2 cellular contexts compared by ENCODE assay signal in the genomic region with DNA sequence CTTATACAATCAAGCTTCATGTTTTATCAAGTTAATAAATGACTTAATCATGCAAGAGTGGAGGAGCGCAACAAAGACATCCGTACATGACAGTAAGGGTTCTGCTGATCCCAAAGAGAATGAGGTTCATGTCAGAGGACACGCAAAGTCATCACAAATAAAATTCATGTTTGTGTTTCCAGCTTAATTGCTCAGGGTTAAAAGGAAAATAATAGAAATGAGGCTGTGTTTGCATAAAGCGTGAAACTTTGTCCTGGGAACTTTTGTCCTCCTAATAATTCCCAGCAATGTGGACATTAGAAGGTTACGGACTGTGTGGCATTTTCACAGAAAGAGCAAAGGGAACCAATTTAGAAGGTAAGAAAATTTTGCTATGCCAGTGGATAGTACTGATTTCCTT.
A peak's percentile ranks its signal among the peaks of the same experiment; 100 is the strongest.
TF ChIP-seq lines count a peak whose summit lies in the region.

No MANE protein-coding gene starts in this region.

TF ChIP-seq in liver, 16 proteins besides CTCF, POLR2A, EP300 and RAD21 (continued from another document):
- TF ChIP-seq, protein P1, sequence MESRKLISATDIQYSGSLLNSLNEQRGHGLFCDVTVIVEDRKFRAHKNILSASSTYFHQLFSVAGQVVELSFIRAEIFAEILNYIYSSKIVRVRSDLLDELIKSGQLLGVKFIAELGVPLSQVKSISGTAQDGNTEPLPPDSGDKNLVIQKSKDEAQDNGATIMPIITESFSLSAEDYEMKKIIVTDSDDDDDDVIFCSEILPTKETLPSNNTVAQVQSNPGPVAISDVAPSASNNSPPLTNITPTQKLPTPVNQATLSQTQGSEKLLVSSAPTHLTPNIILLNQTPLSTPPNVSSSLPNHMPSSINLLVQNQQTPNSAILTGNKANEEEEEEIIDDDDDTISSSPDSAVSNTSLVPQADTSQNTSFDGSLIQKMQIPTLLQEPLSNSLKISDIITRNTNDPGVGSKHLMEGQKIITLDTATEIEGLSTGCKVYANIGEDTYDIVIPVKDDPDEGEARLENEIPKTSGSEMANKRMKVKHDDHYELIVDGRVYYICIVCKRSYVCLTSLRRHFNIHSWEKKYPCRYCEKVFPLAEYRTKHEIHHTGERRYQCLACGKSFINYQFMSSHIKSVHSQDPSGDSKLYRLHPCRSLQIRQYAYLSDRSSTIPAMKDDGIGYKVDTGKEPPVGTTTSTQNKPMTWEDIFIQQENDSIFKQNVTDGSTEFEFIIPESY (IDR thresholded peaks at IDR 0.05), result peak; percentile 44
- TF ChIP-seq TAF1 (conservative IDR thresholded peaks at IDR 0.05) (peak; percentile 70), HNF4G (IDR thresholded peaks at IDR 0.05) (peak; percentile 68), SP1 (IDR thresholded peaks at IDR 0.05) (peak; percentile 96), RXRA (IDR thresholded peaks at IDR 0.05) (peak; percentile 93 to 95), EGR1 (IDR thresholded peaks at IDR 0.05; ENCODE audit: low read depth in 2 of 2) (peak; percentile 58 to 76), YY1 (IDR thresholded peaks at IDR 0.05) (peak; percentile 70), NR2F2 (IDR thresholded peaks at IDR 0.05) (no peak), HNF4A (conservative IDR thresholded peaks at IDR 0.05) (peak; percentile 90 to 91)
- TF ChIP-seq, protein P2, sequence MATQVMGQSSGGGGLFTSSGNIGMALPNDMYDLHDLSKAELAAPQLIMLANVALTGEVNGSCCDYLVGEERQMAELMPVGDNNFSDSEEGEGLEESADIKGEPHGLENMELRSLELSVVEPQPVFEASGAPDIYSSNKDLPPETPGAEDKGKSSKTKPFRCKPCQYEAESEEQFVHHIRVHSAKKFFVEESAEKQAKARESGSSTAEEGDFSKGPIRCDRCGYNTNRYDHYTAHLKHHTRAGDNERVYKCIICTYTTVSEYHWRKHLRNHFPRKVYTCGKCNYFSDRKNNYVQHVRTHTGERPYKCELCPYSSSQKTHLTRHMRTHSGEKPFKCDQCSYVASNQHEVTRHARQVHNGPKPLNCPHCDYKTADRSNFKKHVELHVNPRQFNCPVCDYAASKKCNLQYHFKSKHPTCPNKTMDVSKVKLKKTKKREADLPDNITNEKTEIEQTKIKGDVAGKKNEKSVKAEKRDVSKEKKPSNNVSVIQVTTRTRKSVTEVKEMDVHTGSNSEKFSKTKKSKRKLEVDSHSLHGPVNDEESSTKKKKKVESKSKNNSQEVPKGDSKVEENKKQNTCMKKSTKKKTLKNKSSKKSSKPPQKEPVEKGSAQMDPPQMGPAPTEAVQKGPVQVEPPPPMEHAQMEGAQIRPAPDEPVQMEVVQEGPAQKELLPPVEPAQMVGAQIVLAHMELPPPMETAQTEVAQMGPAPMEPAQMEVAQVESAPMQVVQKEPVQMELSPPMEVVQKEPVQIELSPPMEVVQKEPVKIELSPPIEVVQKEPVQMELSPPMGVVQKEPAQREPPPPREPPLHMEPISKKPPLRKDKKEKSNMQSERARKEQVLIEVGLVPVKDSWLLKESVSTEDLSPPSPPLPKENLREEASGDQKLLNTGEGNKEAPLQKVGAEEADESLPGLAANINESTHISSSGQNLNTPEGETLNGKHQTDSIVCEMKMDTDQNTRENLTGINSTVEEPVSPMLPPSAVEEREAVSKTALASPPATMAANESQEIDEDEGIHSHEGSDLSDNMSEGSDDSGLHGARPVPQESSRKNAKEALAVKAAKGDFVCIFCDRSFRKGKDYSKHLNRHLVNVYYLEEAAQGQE (IDR thresholded peaks at IDR 0.05), result peak; percentile 30
- TF ChIP-seq, protein P3, sequence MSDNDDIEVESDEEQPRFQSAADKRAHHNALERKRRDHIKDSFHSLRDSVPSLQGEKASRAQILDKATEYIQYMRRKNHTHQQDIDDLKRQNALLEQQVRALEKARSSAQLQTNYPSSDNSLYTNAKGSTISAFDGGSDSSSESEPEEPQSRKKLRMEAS (IDR thresholded peaks at IDR 0.05), result peak; percentile 78
- TF ChIP-seq, protein P4, sequence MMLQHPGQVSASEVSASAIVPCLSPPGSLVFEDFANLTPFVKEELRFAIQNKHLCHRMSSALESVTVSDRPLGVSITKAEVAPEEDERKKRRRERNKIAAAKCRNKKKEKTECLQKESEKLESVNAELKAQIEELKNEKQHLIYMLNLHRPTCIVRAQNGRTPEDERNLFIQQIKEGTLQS (IDR thresholded peaks at IDR 0.05), result peak; percentile 78

TF ChIP-seq in HepG2, 621 proteins besides CTCF, POLR2A, EP300 and RAD21 (continued from another document):
- TF ChIP-seq, protein P5, sequence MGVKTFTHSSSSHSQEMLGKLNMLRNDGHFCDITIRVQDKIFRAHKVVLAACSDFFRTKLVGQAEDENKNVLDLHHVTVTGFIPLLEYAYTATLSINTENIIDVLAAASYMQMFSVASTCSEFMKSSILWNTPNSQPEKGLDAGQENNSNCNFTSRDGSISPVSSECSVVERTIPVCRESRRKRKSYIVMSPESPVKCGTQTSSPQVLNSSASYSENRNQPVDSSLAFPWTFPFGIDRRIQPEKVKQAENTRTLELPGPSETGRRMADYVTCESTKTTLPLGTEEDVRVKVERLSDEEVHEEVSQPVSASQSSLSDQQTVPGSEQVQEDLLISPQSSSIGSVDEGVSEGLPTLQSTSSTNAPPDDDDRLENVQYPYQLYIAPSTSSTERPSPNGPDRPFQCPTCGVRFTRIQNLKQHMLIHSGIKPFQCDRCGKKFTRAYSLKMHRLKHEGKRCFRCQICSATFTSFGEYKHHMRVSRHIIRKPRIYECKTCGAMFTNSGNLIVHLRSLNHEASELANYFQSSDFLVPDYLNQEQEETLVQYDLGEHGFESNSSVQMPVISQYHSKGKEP (CRISPR knock-in tag; IDR thresholded peaks at IDR 0.05), result no peak
- TF ChIP-seq, protein P6, sequence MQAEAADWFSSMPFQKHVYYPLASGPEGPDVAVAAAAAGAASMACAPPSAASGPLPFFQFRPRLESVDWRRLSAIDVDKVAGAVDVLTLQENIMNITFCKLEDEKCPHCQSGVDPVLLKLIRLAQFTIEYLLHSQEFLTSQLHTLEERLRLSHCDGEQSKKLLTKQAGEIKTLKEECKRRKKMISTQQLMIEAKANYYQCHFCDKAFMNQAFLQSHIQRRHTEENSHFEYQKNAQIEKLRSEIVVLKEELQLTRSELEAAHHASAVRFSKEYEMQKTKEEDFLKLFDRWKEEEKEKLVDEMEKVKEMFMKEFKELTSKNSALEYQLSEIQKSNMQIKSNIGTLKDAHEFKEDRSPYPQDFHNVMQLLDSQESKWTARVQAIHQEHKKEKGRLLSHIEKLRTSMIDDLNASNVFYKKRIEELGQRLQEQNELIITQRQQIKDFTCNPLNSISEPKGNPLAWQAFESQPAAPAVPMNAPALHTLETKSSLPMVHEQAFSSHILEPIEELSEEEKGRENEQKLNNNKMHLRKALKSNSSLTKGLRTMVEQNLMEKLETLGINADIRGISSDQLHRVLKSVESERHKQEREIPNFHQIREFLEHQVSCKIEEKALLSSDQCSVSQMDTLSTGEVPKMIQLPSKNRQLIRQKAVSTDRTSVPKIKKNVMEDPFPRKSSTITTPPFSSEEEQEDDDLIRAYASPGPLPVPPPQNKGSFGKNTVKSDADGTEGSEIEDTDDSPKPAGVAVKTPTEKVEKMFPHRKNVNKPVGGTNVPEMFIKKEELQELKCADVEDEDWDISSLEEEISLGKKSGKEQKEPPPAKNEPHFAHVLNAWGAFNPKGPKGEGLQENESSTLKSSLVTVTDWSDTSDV (CRISPR knock-in tag; IDR thresholded peaks at IDR 0.05), result no peak
